Comparison of ENCODE assay signal across 11 cellular contexts in the genomic region with DNA sequence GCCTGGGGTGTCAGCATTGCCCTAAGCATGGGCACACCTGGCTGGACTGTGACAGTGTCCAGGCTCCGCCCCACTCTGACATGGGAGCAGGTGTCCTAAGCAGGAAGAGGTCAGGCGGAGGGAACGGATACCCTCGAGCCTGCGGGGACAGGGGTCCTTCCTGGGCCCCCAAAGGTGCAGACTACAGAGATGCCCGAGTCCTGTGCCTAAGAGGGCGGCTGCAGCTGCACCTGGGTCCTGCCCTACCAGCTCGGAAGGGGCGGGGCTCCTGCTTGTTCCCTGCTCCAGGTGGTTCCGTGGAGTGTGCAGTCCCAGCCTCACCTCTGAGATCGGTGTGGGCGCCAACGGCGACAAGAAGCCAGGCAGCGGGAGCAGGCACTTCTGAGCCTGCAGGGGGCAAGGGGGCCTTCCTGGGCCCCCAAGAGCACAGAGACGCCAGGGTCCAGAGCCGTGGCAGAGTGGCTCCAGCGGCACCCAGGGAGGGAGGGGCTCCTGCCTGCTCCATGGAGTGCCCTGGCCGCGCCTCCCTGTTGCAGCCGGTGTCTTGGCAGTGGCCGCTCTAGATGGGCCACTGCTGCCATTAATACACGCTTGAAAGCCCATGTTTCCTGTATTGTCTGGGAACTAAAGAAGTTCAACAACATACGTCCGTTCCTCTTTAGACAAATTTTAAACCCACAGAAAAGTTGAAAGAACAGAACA.
DNase-seq lines count a peak whose midpoint lies in the region; ATAC-seq, FAIRE-seq and TF ChIP-seq lines count a peak whose summit lies in the region.
"Had no signal": no experiment of that assay in that cellular context is flagged by ENCODE, and none has a peak within 500 bp of the region (broad histone marks: within the 10 kb centered on the region; RNA-seq: fewer than 3 reads in every experiment).

No MANE protein-coding gene starts in this region.

- no peak overlapping the region for H3K27ac ChIP-seq in coronary artery

- intact Hi-C loops in mucosa of descending colon (cut with DNase I, micrococcal nuclease) = no loop called here

- H3K36me3 ChIP-seq in bronchial epithelial cell (ENCODE audit: control insufficient read depth, insufficient read depth, low read length) (no peaks in the 10 kb centered on the region), mucosa of descending colon (ENCODE audit: low read depth) (no peaks in the 10 kb centered on the region)

- H3K27me3 ChIP-seq in bronchial epithelial cell (ENCODE audit: control insufficient read depth, insufficient read depth, low read length) = no peaks in the 10 kb centered on the region

- H3K4me3 ChIP-seq in bronchial epithelial cell (ENCODE audit: low read depth, low read length) = peak overlapping the region; percentile 17
- no peak overlapping the region for H3K4me3 ChIP-seq in mucosa of descending colon
- no peak overlapping the region for H3K4me3 ChIP-seq in coronary artery

- no peak for FAIRE-seq in bronchial epithelial cell (lab: Jason Lieb, UNC)

- TF ChIP-seq CTCF in bronchial epithelial cell (IDR thresholded peaks at IDR 0.05; ENCODE audit: insufficient read depth, low read length, severe bottlenecking) (no peak), mucosa of descending colon (IDR thresholded peaks at IDR 0.05) (no peak), coronary artery (IDR thresholded peaks at IDR 0.05) (no peak)

- H3K4me1 ChIP-seq in mucosa of descending colon (ENCODE audit: low read depth) = no peaks in the 10 kb centered on the region

- H3K9me3 ChIP-seq in mucosa of descending colon = no peaks in the 10 kb centered on the region

- ATAC-seq in mucosa of descending colon = peak; percentile 91
- no peak for ATAC-seq in GM19324 (IDR thresholded peaks at IDR 0.05; ENCODE audit: low FRiP score, unreplicated experiment)
- no peak for ATAC-seq in HG03139 (IDR thresholded peaks at IDR 0.05; ENCODE audit: unreplicated experiment)
- ATAC-seq in HG03521 (IDR thresholded peaks at IDR 0.05; ENCODE audit: unreplicated experiment) = no peak

- DNase-seq in COLO668 (lab: John Stamatoyannopoulos, UW; ENCODE audit: unreplicated experiment) = peak; percentile 91
- DNase-seq in NCI-H1105 treated with DMSO at 0.1 percent for 48 hours (lab: John Stamatoyannopoulos, UW) = peak; percentile 78
- DNase-seq in bronchial epithelial cell (ENCODE audit: low read depth) = no peak
- DNase-seq in mucosa of descending colon = peak; percentile 55 to 59 (median 55)
- no peak for DNase-seq in coronary artery (ENCODE audit: low spot score)
- DNase-seq: activated CD4-positive, alpha-beta T cell treated with anti-CD3 and anti-CD28 coated beads for 4 hours; activated gamma-delta T cell; cortex of kidney had no signal

Comparison
In these comparisons a context has a peak if more than half of its experiments do, and no peak if none do; other contexts are left out.
1. DNase-seq: peak in COLO668 (single experiment), NCI-H1105 treated with DMSO at 0.1 percent for 48 hours (single experiment) and mucosa of descending colon (3 of 3); none in bronchial epithelial cell (single experiment) and coronary artery (single experiment).